19 cellular contexts compared by ENCODE assay signal in genomic region chrX:39418132-39418935, GRCh38.
DNase-seq lines count a peak whose midpoint lies in the region; ATAC-seq and TF ChIP-seq lines count a peak whose summit lies in the region.
"Had no signal": no experiment of that assay in that cellular context is flagged by ENCODE, and none has a peak within 500 bp of the region (broad histone marks: within the 10 kb centered on the region; RNA-seq: fewer than 3 reads in every experiment).

No MANE protein-coding gene starts in this region.

- WGBS in hepatocyte (ENCODE audit: low lambda C conversion rate, missing lambda C conversion rate): 41% methylated on average over 17 of the region's 17 CpGs
- WGBS in psoas muscle, 3 donors: 59 to 76% (median 69%) methylated on average over 17 of the region's 17 CpGs

- no peak for TF ChIP-seq CTCF in hepatocyte (IDR thresholded peaks at IDR 0.05; ENCODE audit: poor library complexity)
- TF ChIP-seq CTCF in GM10248 (IDR thresholded peaks at IDR 0.05; ENCODE audit: control extremely low read depth, extremely low read depth, low read depth, missing control alignments): no peak
- TF ChIP-seq CTCF in psoas muscle (IDR thresholded peaks at IDR 0.05): no peak

- H3K4me3 ChIP-seq in hepatocyte (no peak overlapping the region), psoas muscle (no peak overlapping the region)
- H3K4me3 ChIP-seq: coronary artery, Peyer's patch, right lobe of liver had no signal

- peak overlapping the region; percentile 54 for H3K27ac Mint-ChIP-seq in activated naive CD4-positive, alpha-beta T cell treated with anti-CD3 and anti-CD28 coated beads, Interleukin-2, amount 10 ng/mL, durations not matched to agents 7 days and 5 days
- peak overlapping the region; percentile 0 to 37 for H3K27ac Mint-ChIP-seq in T-cell
- peak overlapping the region; percentile 56 for H3K27ac Mint-ChIP-seq in stimulated activated naive B cell treated with anti-CD40 and anti-IgM and Interleukin-4, amounts not matched to agents 10 μg/mL and 1 μg/mL and 100 μg/mL, for 72 hours
- H3K27ac Mint-ChIP-seq: immature natural killer cell, memory B cell had no signal

- no peaks in the 10 kb centered on the region for H3K79me2 ChIP-seq in hepatocyte

- no peak overlapping the region for H3K4me3 Mint-ChIP-seq in activated naive CD4-positive, alpha-beta T cell treated with anti-CD3 and anti-CD28 coated beads, Interleukin-2, amount 10 ng/mL, durations not matched to agents 7 days and 5 days
- H3K4me3 Mint-ChIP-seq in T-cell: peak overlapping the region in 1 of 3 donors; percentile 26
- H3K4me3 Mint-ChIP-seq in stimulated activated naive B cell treated with anti-CD40 and anti-IgM and Interleukin-4, amounts not matched to agents 10 μg/mL and 1 μg/mL and 100 μg/mL, for 72 hours: no peak overlapping the region
- H3K4me3 Mint-ChIP-seq: immature natural killer cell, memory B cell had no signal

- H3K9me3 ChIP-seq in hepatocyte (ENCODE audit: low read depth) (no peaks in the 10 kb centered on the region), psoas muscle (no peaks in the 10 kb centered on the region)
- H3K9me3 ChIP-seq: Peyer's patch, right lobe of liver had no signal

- CTCF ChIA-PET in activated naive CD4-positive, alpha-beta T cell treated with anti-CD3 and anti-CD28 coated beads, Interleukin-2, amount 10 ng/mL, durations not matched to agents 7 days and 5 days (lab: Charles Lee): no interaction called here
- CTCF ChIA-PET in T-cell (lab: Charles Lee) (no interaction called here), GM10248 (lab: Yijun Ruan, JAX) (no interaction called here)

- H4K20me1 ChIP-seq in hepatocyte (ENCODE audit: insufficient read depth, poor library complexity, severe bottlenecking): no peaks in the 10 kb centered on the region

- DNase-seq in activated naive CD4-positive, alpha-beta T cell treated with anti-CD3 and anti-CD28 coated beads, Interleukin-2, amount 10 ng/mL, durations not matched to agents 7 days and 5 days: no peak
- DNase-seq in activated naive CD4-positive, alpha-beta T cell (lab: John Stamatoyannopoulos, UW): no peak
- DNase-seq in T-cell (no peak), hepatocyte (ENCODE audit: low spot score) (no peak), GM10248 (ENCODE audit: extremely low spot score) (no peak), psoas muscle (no peak), sciatic nerve (ENCODE audit: low spot score) (no peak)
- DNase-seq in stimulated activated naive B cell treated with anti-CD40 and anti-IgM and Interleukin-4, amounts not matched to agents 10 μg/mL and 1 μg/mL and 100 μg/mL, for 72 hours: no peak
- DNase-seq: activated CD4-positive, alpha-beta T cell treated with anti-CD3 and anti-CD28 coated beads, Interleukin-2, amount 50 U/mL, for 48 hours; activated effector memory CD4-positive, alpha-beta T cell treated with Interleukin-2 at 50 U/mL for 16 hours; GDM1; immature natural killer cell; Kasumi-1; NCI-H774; Peyer's patch; stimulated activated CD4-positive, alpha-beta T cell treated with anti-CD3 and anti-CD28 coated beads, Interleukin-2, amount 100 ng/mL, for 24 hours had no signal

- H3K4me1 ChIP-seq in hepatocyte (ENCODE audit: insufficient read depth) (peaks cover 16% of the 10 kb centered on the region), psoas muscle (no peaks in the 10 kb centered on the region)
- H3K4me1 ChIP-seq: Peyer's patch had no signal

- peak overlapping the region; percentile 13 for H3K4me2 ChIP-seq in hepatocyte

- POLR2A ChIA-PET in T-cell (lab: Charles Lee) (no interaction called here), GM10248 (lab: Yijun Ruan, JAX) (no interaction called here)

- peaks cover 2% of the 10 kb centered on the region for H3K9me3 Mint-ChIP-seq in activated naive CD4-positive, alpha-beta T cell treated with anti-CD3 and anti-CD28 coated beads, Interleukin-2, amount 10 ng/mL, durations not matched to agents 7 days and 5 days
- H3K9me3 Mint-ChIP-seq in T-cell: no peaks in the 10 kb centered on the region
- H3K9me3 Mint-ChIP-seq in stimulated activated naive B cell treated with anti-CD40 and anti-IgM and Interleukin-4, amounts not matched to agents 10 μg/mL and 1 μg/mL and 100 μg/mL, for 72 hours: peaks cover 2 to 14% of the 10 kb centered on the region in 2 donors
- H3K9me3 Mint-ChIP-seq: immature natural killer cell, memory B cell had no signal

- H3K9me2 ChIP-seq in hepatocyte (replicated peaks; ENCODE audit: insufficient read depth): no peaks in the 10 kb centered on the region

- intact Hi-C loops in psoas muscle (cut with DNase I) (no loop called here), sciatic nerve (cut with DNase I) (no loop called here)

- H3K27ac ChIP-seq in hepatocyte: peak overlapping the region; percentile 7
- H3K27ac ChIP-seq in psoas muscle: no peak overlapping the region
- H3K27ac ChIP-seq: coronary artery, Peyer's patch had no signal

- H3K36me3 ChIP-seq in hepatocyte (replicated peaks; ENCODE audit: insufficient read depth, low read depth) (no peaks in the 10 kb centered on the region), psoas muscle (ENCODE audit: insufficient read depth in 1 of 2, low read depth in 1 of 2) (no peaks in the 10 kb centered on the region)
- H3K36me3 ChIP-seq: Peyer's patch, right lobe of liver had no signal

- no peaks in the 10 kb centered on the region for H3K27me3 ChIP-seq in hepatocyte
- H3K27me3 ChIP-seq in psoas muscle (ENCODE audit: insufficient read depth in 3 of 3, low read length in 2 of 3): peaks cover 0 to 5% (median 0%) of the 10 kb centered on the region in 3 donors
- H3K27me3 ChIP-seq: Peyer's patch, right lobe of liver had no signal

- no peak overlapping the region for H2AFZ ChIP-seq in hepatocyte

- no peaks in the 10 kb centered on the region for H3K27me3 Mint-ChIP-seq in activated naive CD4-positive, alpha-beta T cell treated with anti-CD3 and anti-CD28 coated beads, Interleukin-2, amount 10 ng/mL, durations not matched to agents 7 days and 5 days
- H3K27me3 Mint-ChIP-seq in T-cell: no peaks in the 10 kb centered on the region
- peaks cover 0 to 7% of the 10 kb centered on the region in 2 donors for H3K27me3 Mint-ChIP-seq in stimulated activated naive B cell treated with anti-CD40 and anti-IgM and Interleukin-4, amounts not matched to agents 10 μg/mL and 1 μg/mL and 100 μg/mL, for 72 hours

- peaks cover 4% of the 10 kb centered on the region for H3K4me1 Mint-ChIP-seq in activated naive CD4-positive, alpha-beta T cell treated with anti-CD3 and anti-CD28 coated beads, Interleukin-2, amount 10 ng/mL, durations not matched to agents 7 days and 5 days
- peaks cover 9 to 13% (median 13%) of the 10 kb centered on the region in 3 donors for H3K4me1 Mint-ChIP-seq in T-cell
- H3K4me1 Mint-ChIP-seq in stimulated activated naive B cell treated with anti-CD40 and anti-IgM and Interleukin-4, amounts not matched to agents 10 μg/mL and 1 μg/mL and 100 μg/mL, for 72 hours: peaks cover 13 to 33% of the 10 kb centered on the region in 2 donors
- H3K4me1 Mint-ChIP-seq: immature natural killer cell had no signal

- ATAC-seq in T-cell (replicated peaks in 1 of 4) (peak in 1 of 4 experiments; percentile 56), psoas muscle (no peak), sciatic nerve (no peak)
- no peak for ATAC-seq in stimulated activated naive B cell treated with anti-CD40 and anti-IgM and Interleukin-4, amounts not matched to agents 10 μg/mL and 1 μg/mL and 100 μg/mL, for 72 hours (replicated peaks)

- no peaks in the 10 kb centered on the region for H3K36me3 Mint-ChIP-seq in activated naive CD4-positive, alpha-beta T cell treated with anti-CD3 and anti-CD28 coated beads, Interleukin-2, amount 10 ng/mL, durations not matched to agents 7 days and 5 days
- no peaks in the 10 kb centered on the region for H3K36me3 Mint-ChIP-seq in T-cell
- H3K36me3 Mint-ChIP-seq in stimulated activated naive B cell treated with anti-CD40 and anti-IgM and Interleukin-4, amounts not matched to agents 10 μg/mL and 1 μg/mL and 100 μg/mL, for 72 hours: peaks cover 3 to 5% of the 10 kb centered on the region in 2 donors
- H3K36me3 Mint-ChIP-seq: immature natural killer cell, memory B cell had no signal
